Comparison of ENCODE assay signal across 8 cellular contexts in the genomic region with DNA sequence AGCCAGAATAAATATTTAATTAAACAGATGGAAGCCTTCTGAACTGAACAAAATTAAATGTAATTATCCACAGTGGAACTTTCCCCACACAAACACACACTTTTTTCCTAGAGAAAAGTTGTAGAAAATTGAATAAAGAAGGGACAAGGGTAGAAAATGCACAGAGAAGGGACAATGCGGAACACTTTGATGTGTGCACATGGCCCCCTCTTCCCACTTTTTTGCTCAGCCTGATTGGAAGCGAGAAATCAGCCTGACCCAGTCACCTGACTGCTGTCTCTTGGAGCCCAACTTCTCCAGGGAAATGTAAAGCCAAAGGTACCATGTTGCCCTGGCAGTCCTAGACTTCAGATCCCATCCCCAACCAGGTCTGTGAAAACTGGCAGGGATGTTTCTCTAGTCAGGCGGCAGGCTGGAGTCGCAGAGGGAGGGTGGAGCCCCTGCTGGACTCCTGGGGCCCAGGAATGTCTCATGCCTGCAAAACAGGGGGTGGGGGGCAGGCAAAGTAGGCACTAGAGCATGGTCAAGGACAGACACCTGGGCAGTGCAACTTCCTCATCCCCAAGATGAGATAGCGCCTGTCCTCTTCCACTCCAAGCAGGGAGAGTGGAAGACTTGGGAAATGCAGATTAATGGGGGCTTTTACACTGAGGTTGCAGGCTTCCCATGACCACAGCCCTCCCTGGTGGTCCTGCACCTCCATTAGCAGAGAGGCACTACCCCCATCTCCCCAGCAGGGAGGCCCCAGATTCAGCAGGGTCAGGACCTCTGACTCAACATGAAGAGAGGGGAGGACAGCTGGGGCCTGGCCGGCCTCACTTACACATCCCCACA. TPM values are rescaled to one million over a fixed set of nuclear protein-coding genes. Genes with fewer than 3 reads are reported as not detected.
A peak's percentile ranks its signal among the peaks of the same experiment; 100 is the strongest.
DNase-seq lines count a peak whose midpoint lies in the region; ATAC-seq and TF ChIP-seq lines count a peak whose summit lies in the region.

No MANE protein-coding gene starts in this region.

- in situ Hi-C loops in GM13976 (cut with MboI; ENCODE audit: low sequenced_read_pairs, unreplicated experiment), result no loop called here

- no peaks in the 10 kb centered on the region for H3K36me3 ChIP-seq in testis (ENCODE audit: low read depth, missing control alignments)

- TF ChIP-seq CTCF in testis (IDR thresholded peaks at IDR 0.05) (no peak), GM13976 (IDR thresholded peaks at IDR 0.05; ENCODE audit: borderline replicate concordance, control extremely low read depth, extremely low read depth, insufficient read depth, missing control alignments) (no peak)

- 58 to 62% methylated on average over 5 to 6 of the region's 6 CpGs for WGBS in testis, 2 donors

- no peak for DNase-seq in activated T-cell treated with anti-CD3 and anti-CD28 coated beads, Interleukin-2, amount 50 U/mL, for 4 hours
- no peak for DNase-seq in activated T-cell treated with anti-CD3 and anti-CD28 coated beads, Interleukin-2, amount 50 U/mL, for 1 hour
- DNase-seq in testis (no peak), GM13976 (ENCODE audit: low spot score) (no peak), sciatic nerve (ENCODE audit: low spot score) (no peak), NCI-H2081 treated with DMSO at 0.1 percent for 48 hours (lab: John Stamatoyannopoulos, UW) (no peak)

- peaks cover 45% of the 10 kb centered on the region for H3K4me1 Mint-ChIP-seq in activated T-cell treated with anti-CD3 and anti-CD28 coated beads, Interleukin-2, amount 50 U/mL, for 4 hours (ENCODE audit: low read depth)

- no peaks in the 10 kb centered on the region for H3K9me3 ChIP-seq in testis

- H3K4me3 Mint-ChIP-seq in activated T-cell treated with anti-CD3 and anti-CD28 coated beads, Interleukin-2, amount 50 U/mL, for 4 hours, result peak overlapping the region; percentile 89

- H3K9me3 Mint-ChIP-seq in activated T-cell treated with anti-CD3 and anti-CD28 coated beads, Interleukin-2, amount 50 U/mL, for 4 hours, result no peaks in the 10 kb centered on the region

- H3K4me3 ChIP-seq in testis, result no peak overlapping the region

- no peak for TF ChIP-seq POLR2A in testis (IDR thresholded peaks at IDR 0.05)

- peaks cover 34% of the 10 kb centered on the region for H3K4me1 ChIP-seq in testis

- peaks cover 14% of the 10 kb centered on the region for H3K36me3 Mint-ChIP-seq in activated T-cell treated with anti-CD3 and anti-CD28 coated beads, Interleukin-2, amount 50 U/mL, for 4 hours (ENCODE audit: insufficient read depth)

- H3K27me3 ChIP-seq in layer of hippocampus (ENCODE audit: control insufficient read depth, insufficient read depth, low read length), result no peaks in the 10 kb centered on the region
- no peaks in the 10 kb centered on the region for H3K27me3 ChIP-seq in testis

- ATAC-seq in activated T-cell treated with anti-CD3 and anti-CD28 coated beads, Interleukin-2, amount 50 U/mL, for 4 hours, result no peak
- no peak for ATAC-seq in sciatic nerve

- H3K27me3 Mint-ChIP-seq in activated T-cell treated with anti-CD3 and anti-CD28 coated beads, Interleukin-2, amount 50 U/mL, for 4 hours (ENCODE audit: low read depth), result no peaks in the 10 kb centered on the region

- H3K27ac ChIP-seq in angular gyrus (ENCODE audit: low read depth, low read length) (peak overlapping the region; percentile 44), layer of hippocampus (ENCODE audit: low read depth, low read length) (peak overlapping the region; percentile 88), testis (peak overlapping the region; percentile 32 to 93)

- intact Hi-C loops in testis (cut with DNase I; ENCODE audit: low total_unique reads) (no loop called here), sciatic nerve (cut with DNase I) (no loop called here)

RNA-seq across cellular contexts. Expression of a gene that starts 2.8 kb away (rescaled TPM):
- 100 to 1,000 TPM; 199 to 208 (median 200) TPM for total RNA-seq in activated T-cell treated with anti-CD3 and anti-CD28 coated beads, Interleukin-2, amount 50 U/mL, for 4 hours
- total RNA-seq in testis, result 100 to 1,000 TPM in 1 of 2 donors, 10 to 100 TPM in 1; 92.7 to 116 TPM
- 138 TPM for polyA plus RNA-seq in testis (ENCODE audit: insufficient read depth, low read depth, low replicate concordance)
- total RNA-seq in sciatic nerve, result 215 TPM

RNA-seq across cellular contexts. Expression of a gene that starts 10.3 kb away (rescaled TPM):
- not detected for total RNA-seq in activated T-cell treated with anti-CD3 and anti-CD28 coated beads, Interleukin-2, amount 50 U/mL, for 4 hours
- 1 to 10 TPM; 5.1 to 6.9 TPM for total RNA-seq in testis
- polyA plus RNA-seq in testis (ENCODE audit: insufficient read depth, low read depth, low replicate concordance), result 5.7 TPM
- total RNA-seq in sciatic nerve, result 5.6 TPM

RNA-seq across cellular contexts. Expression of a gene that starts 34.9 kb away (rescaled TPM):
- 1 to 10 TPM; 5.0 to 7.0 (median 6.5) TPM for total RNA-seq in activated T-cell treated with anti-CD3 and anti-CD28 coated beads, Interleukin-2, amount 50 U/mL, for 4 hours
- total RNA-seq in testis (10 to 100 TPM; 49.8 to 69.8 TPM), sciatic nerve (50.5 TPM)
- polyA plus RNA-seq in testis (ENCODE audit: insufficient read depth, low read depth, low replicate concordance), result 56.9 TPM

RNA-seq across cellular contexts. Expression of a gene that starts 36.4 kb away (rescaled TPM):
- 10 to 100 TPM; 11.0 to 13.7 (median 11.9) TPM for total RNA-seq in activated T-cell treated with anti-CD3 and anti-CD28 coated beads, Interleukin-2, amount 50 U/mL, for 4 hours
- total RNA-seq in testis, result 10 to 100 TPM; 41.1 to 63.9 TPM
- polyA plus RNA-seq in testis (ENCODE audit: insufficient read depth, low read depth, low replicate concordance), result 45.5 TPM
- total RNA-seq in sciatic nerve, result 22.6 TPM

RNA-seq across cellular contexts. Expression of a gene that starts 45.6 kb away (rescaled TPM):
- total RNA-seq in activated T-cell treated with anti-CD3 and anti-CD28 coated beads, Interleukin-2, amount 50 U/mL, for 4 hours, result 10 to 100 TPM; 37.0 to 40.7 (median 40.7) TPM
- total RNA-seq in testis (10 to 100 TPM; 85.9 to 90.6 TPM), sciatic nerve (52.0 TPM)
- 89.5 TPM for polyA plus RNA-seq in testis (ENCODE audit: insufficient read depth, low read depth, low replicate concordance)
